ENCODE assay signal across 8 cellular contexts in genomic region chr6:79838851-79839250, GRCh38.
"Had no signal": no experiment of that assay in that cellular context is flagged by ENCODE, and none has a peak within 500 bp of the region (broad histone marks: within the 10 kb centered on the region; RNA-seq: fewer than 3 reads in every experiment).

No MANE protein-coding gene starts in this region.

- DNase-seq: GDM1, GF-D8 had no signal

- FAIRE-seq: G401.6, GM12878, GM12891, GM12892, GM18507, GM19239 had no signal

- H3K4me3 ChIP-seq: GM12878 had no signal
